ENCODE assay signal across 27 cellular contexts in the genomic region with DNA sequence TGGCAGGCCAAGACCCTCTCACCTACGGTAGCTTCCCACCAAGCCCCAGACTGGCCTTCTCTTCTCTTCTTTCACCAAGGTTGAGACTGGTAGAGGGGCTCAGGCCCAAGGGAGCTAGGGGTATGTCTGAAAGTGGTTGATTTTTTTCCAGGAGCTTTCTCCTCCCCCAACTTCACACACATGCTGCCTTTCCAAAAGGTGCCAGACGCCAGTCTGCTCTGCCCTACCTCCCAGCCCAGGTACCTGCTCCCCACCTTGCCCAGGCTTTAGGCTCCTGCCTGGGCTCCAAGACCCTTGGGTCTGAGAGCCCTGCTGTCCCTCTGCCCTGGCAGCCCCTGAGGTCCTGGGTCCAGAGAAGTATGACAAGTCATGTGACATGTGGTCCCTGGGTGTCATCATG. TPM values are rescaled to one million over a fixed set of nuclear protein-coding genes. Genes with fewer than 3 reads are reported as not detected.
DNase-seq lines count a peak whose midpoint lies in the region; ATAC-seq and TF ChIP-seq lines count a peak whose summit lies in the region.
"Had no signal": no experiment of that assay in that cellular context is flagged by ENCODE, and none has a peak within 500 bp of the region (broad histone marks: within the 10 kb centered on the region; RNA-seq: fewer than 3 reads in every experiment).

No MANE protein-coding gene starts in this region.

- no peak for TF ChIP-seq POLR2A in esophagus muscularis mucosa (IDR thresholded peaks at IDR 0.05; ENCODE audit: low read depth)

- H3K4me3 Mint-ChIP-seq in activated CD4-positive, alpha-beta memory T cell treated with anti-CD3 and anti-CD28 coated beads for 36 hours, result no peak overlapping the region
- H3K4me3 Mint-ChIP-seq in activated CD4-positive, alpha-beta memory T cell treated with anti-CD3 and anti-CD28 coated beads, Interleukin-2, amount 10 ng/mL, durations not matched to agents 7 days and 5 days, result no peak overlapping the region
- H3K4me3 Mint-ChIP-seq: CD8-positive, alpha-beta T cell had no signal

- no peaks in the 10 kb centered on the region for H3K9me3 Mint-ChIP-seq in activated CD4-positive, alpha-beta memory T cell treated with anti-CD3 and anti-CD28 coated beads for 36 hours
- H3K9me3 Mint-ChIP-seq in activated CD4-positive, alpha-beta memory T cell treated with anti-CD3 and anti-CD28 coated beads, Interleukin-2, amount 10 ng/mL, durations not matched to agents 7 days and 5 days, result no peaks in the 10 kb centered on the region
- H3K9me3 Mint-ChIP-seq: CD8-positive, alpha-beta T cell had no signal

- CTCF ChIA-PET in activated CD4-positive, alpha-beta memory T cell treated with anti-CD3 and anti-CD28 coated beads for 36 hours (lab: Charles Lee), result interaction anchor here (1.3 to 2.7 kb wide), 2 partner anchors 8 to 29 kb away, joined by 8 to 11 read pairs; a partner anchor contains a TSS
- CTCF ChIA-PET in activated CD4-positive, alpha-beta memory T cell treated with anti-CD3 and anti-CD28 coated beads, Interleukin-2, amount 10 ng/mL, durations not matched to agents 7 days and 5 days (lab: Charles Lee), result interaction anchor here (1.2 kb wide), 1 partner anchor 29 kb away, joined by 4 read pairs; no protein-coding TSS in a partner anchor

- H3K27me3 ChIP-seq in heart right ventricle (no peaks in the 10 kb centered on the region), dorsolateral prefrontal cortex (no peaks in the 10 kb centered on the region), stomach smooth muscle (ENCODE audit: control insufficient read depth in 1 of 2, insufficient read depth in 2 of 2, low read length in 2 of 2) (no peaks in the 10 kb centered on the region), esophagus muscularis mucosa (no peaks in the 10 kb centered on the region)
- H3K27me3 ChIP-seq: Peyer's patch had no signal

- TF ChIP-seq CTCF in heart right ventricle (IDR thresholded peaks at IDR 0.05) (no peak), dorsolateral prefrontal cortex (IDR thresholded peaks at IDR 0.05 in 54 of 56, conservative IDR thresholded peaks at IDR 0.05 in 2 of 56; ENCODE audit: low read depth in 1 of 56, partially characterized antibody in 56 of 56) (no peak), esophagus muscularis mucosa (IDR thresholded peaks at IDR 0.05) (no peak)

- H3K9me3 ChIP-seq in heart right ventricle (no peaks in the 10 kb centered on the region), stomach smooth muscle (ENCODE audit: control insufficient read depth in 2 of 2, low read length in 2 of 2) (no peaks in the 10 kb centered on the region), esophagus muscularis mucosa (no peaks in the 10 kb centered on the region)
- H3K9me3 ChIP-seq: HAP-1, Peyer's patch had no signal

- POLR2A ChIA-PET in activated CD4-positive, alpha-beta memory T cell treated with anti-CD3 and anti-CD28 coated beads for 36 hours (lab: Charles Lee), result no interaction called here
- POLR2A ChIA-PET in activated CD4-positive, alpha-beta memory T cell treated with anti-CD3 and anti-CD28 coated beads, Interleukin-2, amount 10 ng/mL, durations not matched to agents 7 days and 5 days (lab: Charles Lee), result interaction anchor here (1.5 kb wide), 1 partner anchor 59 kb away, joined by 3 read pairs; no protein-coding TSS in a partner anchor

- ATAC-seq in heart right ventricle (no peak), Right ventricle myocardium inferior (no peak)
- ATAC-seq: CD8-positive, alpha-beta T cell; HepG2 had no signal

- H3K27me3 Mint-ChIP-seq in activated CD4-positive, alpha-beta memory T cell treated with anti-CD3 and anti-CD28 coated beads for 36 hours, result no peaks in the 10 kb centered on the region
- no peaks in the 10 kb centered on the region for H3K27me3 Mint-ChIP-seq in activated CD4-positive, alpha-beta memory T cell treated with anti-CD3 and anti-CD28 coated beads, Interleukin-2, amount 10 ng/mL, durations not matched to agents 7 days and 5 days

- peaks cover 18% of the 10 kb centered on the region for H3K4me1 Mint-ChIP-seq in activated CD4-positive, alpha-beta memory T cell treated with anti-CD3 and anti-CD28 coated beads for 36 hours (ENCODE audit: low read depth)
- H3K4me1 Mint-ChIP-seq in activated CD4-positive, alpha-beta memory T cell treated with anti-CD3 and anti-CD28 coated beads, Interleukin-2, amount 10 ng/mL, durations not matched to agents 7 days and 5 days, result peaks cover 2% of the 10 kb centered on the region

- peak overlapping the region; percentile 28 for H3K27ac Mint-ChIP-seq in activated CD4-positive, alpha-beta memory T cell treated with anti-CD3 and anti-CD28 coated beads for 36 hours
- H3K27ac Mint-ChIP-seq in activated CD4-positive, alpha-beta memory T cell treated with anti-CD3 and anti-CD28 coated beads, Interleukin-2, amount 10 ng/mL, durations not matched to agents 7 days and 5 days, result no peak overlapping the region
- H3K27ac Mint-ChIP-seq: CD8-positive, alpha-beta T cell had no signal

- TF ChIP-seq EP300 in esophagus muscularis mucosa (IDR thresholded peaks at IDR 0.05), result no peak

- peaks cover 0 to 90% (median 30%) of the 10 kb centered on the region in 9 donors for H3K36me3 ChIP-seq in heart right ventricle
- peaks cover 17 to 36% of the 10 kb centered on the region in 2 donors for H3K36me3 ChIP-seq in stomach smooth muscle (ENCODE audit: control insufficient read depth in 2 of 2, insufficient read depth in 2 of 2, low read length in 2 of 2)
- H3K36me3 ChIP-seq in esophagus muscularis mucosa, result peaks cover 28 to 86% (median 69%) of the 10 kb centered on the region in 4 donors

- H3K4me3 ChIP-seq in heart right ventricle (no peak overlapping the region), dorsolateral prefrontal cortex (no peak overlapping the region), stomach smooth muscle (ENCODE audit: low read length in 2 of 2) (no peak overlapping the region), esophagus muscularis mucosa (no peak overlapping the region)
- H3K4me3 ChIP-seq: GM23248, HAP-1, Peyer's patch had no signal

- H3K36me3 Mint-ChIP-seq in activated CD4-positive, alpha-beta memory T cell treated with anti-CD3 and anti-CD28 coated beads for 36 hours, result peaks cover 56% of the 10 kb centered on the region
- H3K36me3 Mint-ChIP-seq in activated CD4-positive, alpha-beta memory T cell treated with anti-CD3 and anti-CD28 coated beads, Interleukin-2, amount 10 ng/mL, durations not matched to agents 7 days and 5 days (ENCODE audit: low read depth), result peaks cover 71% of the 10 kb centered on the region

- no peak overlapping the region for H3K9ac ChIP-seq in stomach smooth muscle (ENCODE audit: low read length in 2 of 2)
- H3K9ac ChIP-seq: GM23248 had no signal

- peaks cover 8 to 83% (median 56%) of the 10 kb centered on the region in 9 donors for H3K4me1 ChIP-seq in heart right ventricle
- peaks cover 45% of the 10 kb centered on the region for H3K4me1 ChIP-seq in stomach smooth muscle (ENCODE audit: control insufficient read depth, insufficient read depth, low read length)
- H3K4me1 ChIP-seq in esophagus muscularis mucosa, result peaks cover 16 to 49% (median 28%) of the 10 kb centered on the region in 4 donors
- H3K4me1 ChIP-seq: HAP-1, Peyer's patch had no signal

- no peak for DNase-seq in activated CD4-positive, alpha-beta memory T cell treated with anti-CD3 and anti-CD28 coated beads for 36 hours
- DNase-seq in activated CD4-positive, alpha-beta memory T cell treated with anti-CD3 and anti-CD28 coated beads, Interleukin-2, amount 10 ng/mL, durations not matched to agents 7 days and 5 days, result no peak
- DNase-seq in heart right ventricle (no peak), Right ventricle myocardium inferior (ENCODE audit: missing footprints) (no peak), dorsolateral prefrontal cortex (no peak), esophagus muscularis mucosa (ENCODE audit: extremely low spot score) (no peak)
- DNase-seq in activated CD4-positive, alpha-beta T cell treated with anti-CD3 and anti-CD28 coated beads, Interleukin-2, amount 50 U/mL, for 48 hours, result no peak
- DNase-seq: AML-193; C1 segment of cervical spinal cord; Calu3; CD8-positive, alpha-beta T cell; DMS153; GM23248; KBM-7; MM.1S; NCI-H1048; NCI-H1417 treated with DMSO at 0.1 percent for 48 hours; NCI-H187; NCI-H446; NCI-H526; Peyer's patch had no signal

- H3K27ac ChIP-seq in heart right ventricle (peak overlapping the region; percentile 44 to 89 (median 80)), dorsolateral prefrontal cortex (peak overlapping the region in 53 of 59 donors; percentile 15 to 95 (median 74)), stomach smooth muscle (ENCODE audit: low read length) (peak overlapping the region; percentile 55), esophagus muscularis mucosa (replicated peaks in 1 of 4) (no peak overlapping the region)
- H3K27ac ChIP-seq: 22Rv1, GM23248, HL-60, Peyer's patch had no signal

- WGBS in heart right ventricle, 2 donors, result 59 to 64% methylated on average over 2 of the region's 2 CpGs
- WGBS in esophagus muscularis mucosa, result 92% methylated on average over 2 of the region's 2 CpGs

- intact Hi-C loops in activated CD4-positive, alpha-beta memory T cell treated with anti-CD3 and anti-CD28 coated beads for 36 hours (cut with micrococcal nuclease), result no loop called here
- intact Hi-C loops in heart right ventricle (cut with DNase I) (no loop called here), Right ventricle myocardium inferior (cut with DNase I) (no loop called here), dorsolateral prefrontal cortex (cut with DNase I) (no loop called here), esophagus muscularis mucosa (cut with DNase I) (no loop called here)

RNA-seq across cellular contexts. Expression of a gene that starts 28.4 kb away (rescaled TPM):
- 100 to 1,000 TPM; 186 to 187 TPM for total RNA-seq in activated CD4-positive, alpha-beta memory T cell treated with anti-CD3 and anti-CD28 coated beads for 36 hours
- total RNA-seq in activated CD4-positive, alpha-beta memory T cell treated with anti-CD3 and anti-CD28 coated beads, Interleukin-2, amount 10 ng/mL, durations not matched to agents 7 days and 5 days, result 100 to 1,000 TPM; 146 to 157 TPM
- total RNA-seq in heart right ventricle (100 to 1,000 TPM; 278 to 496 (median 334) TPM), Right ventricle myocardium inferior (412 TPM), dorsolateral prefrontal cortex (10 to 100 TPM in 107 of 120 experiments, 1 to 10 TPM in 13; 6.3 to 30.7 (median 13.1) TPM), esophagus muscularis mucosa (10 to 100 TPM; 20.8 to 31.3 (median 27.2) TPM)
- 100 to 1,000 TPM; 134 to 225 TPM for polyA plus RNA-seq in heart right ventricle

RNA-seq across cellular contexts. Expression of a gene that starts 29.3 kb away (rescaled TPM):
- 1 to 10 TPM; 2.7 to 2.9 TPM for total RNA-seq in activated CD4-positive, alpha-beta memory T cell treated with anti-CD3 and anti-CD28 coated beads for 36 hours
- 1 to 10 TPM; 1.6 to 1.7 TPM for total RNA-seq in activated CD4-positive, alpha-beta memory T cell treated with anti-CD3 and anti-CD28 coated beads, Interleukin-2, amount 10 ng/mL, durations not matched to agents 7 days and 5 days
- total RNA-seq in heart right ventricle (1 to 10 TPM; 4.3 to 6.6 (median 4.7) TPM), Right ventricle myocardium inferior (3.9 TPM), dorsolateral prefrontal cortex (100 to 1,000 TPM in 74 of 120 experiments, 10 to 100 TPM in 46; 58.3 to 141 (median 105) TPM), esophagus muscularis mucosa (10 to 100 TPM in 1 of 4 donors, 1 to 10 TPM in 3; 5.4 to 10.6 (median 7.2) TPM)
- 1 to 10 TPM; 1.2 to 5.0 TPM for polyA plus RNA-seq in heart right ventricle
- total RNA-seq: HepG2, OCI-LY7 had no signal
- polyA plus RNA-seq: HepG2 had no signal

RNA-seq across cellular contexts. Expression of a gene that starts 33.8 kb away (rescaled TPM):
- 100 to 1,000 TPM; 319 TPM for total RNA-seq in activated CD4-positive, alpha-beta memory T cell treated with anti-CD3 and anti-CD28 coated beads for 36 hours
- total RNA-seq in activated CD4-positive, alpha-beta memory T cell treated with anti-CD3 and anti-CD28 coated beads, Interleukin-2, amount 10 ng/mL, durations not matched to agents 7 days and 5 days, result 100 to 1,000 TPM; 328 to 335 TPM
- total RNA-seq in heart right ventricle (100 to 1,000 TPM in 1 of 10 donors, 10 to 100 TPM in 6, 1 to 10 TPM in 3; 5.4 to 131 (median 24.0) TPM), Right ventricle myocardium inferior (13.2 TPM), dorsolateral prefrontal cortex (1 to 10 TPM in 67 of 120 experiments, under 1 TPM in 53; 0.15 to 7.8 (median 1.1) TPM), esophagus muscularis mucosa (10 to 100 TPM in 1 of 4 donors, 1 to 10 TPM in 3; 1.7 to 26.7 (median 4.4) TPM)
- polyA plus RNA-seq in heart right ventricle, result 10 to 100 TPM in 1 of 2 donors, 1 to 10 TPM in 1; 8.9 to 21.1 TPM
- total RNA-seq: OCI-LY7 had no signal

Comparison
In these comparisons a context has a peak if more than half of its experiments do, and no peak if none do; other contexts are left out.
1. H3K27ac ChIP-seq: peak in heart right ventricle (10 of 10), dorsolateral prefrontal cortex (53 of 59) and stomach smooth muscle (single experiment); none in esophagus muscularis mucosa (0 of 4).
2. RNA of a gene that starts 28.4 kb away (total RNA-seq): 412 TPM in Right ventricle myocardium inferior (single experiment), 278 to 496 TPM in heart right ventricle, 186 to 187 TPM in activated CD4-positive, alpha-beta memory T cell treated with anti-CD3 and anti-CD28 coated beads for 36 hours and 146 to 157 TPM in activated CD4-positive, alpha-beta memory T cell treated with anti-CD3 and anti-CD28 coated beads, Interleukin-2, amount 10 ng/mL, durations not matched to agents 7 days and 5 days; 20.8 to 31.3 TPM in esophagus muscularis mucosa and 6.3 to 30.7 TPM in dorsolateral prefrontal cortex; every median in the first group is over 4 times any median in the second.
3. RNA of a gene that starts 29.3 kb away (total RNA-seq): 58.3 to 141 TPM in dorsolateral prefrontal cortex; 5.4 to 10.6 TPM in esophagus muscularis mucosa, 4.3 to 6.6 TPM in heart right ventricle, 3.9 TPM in Right ventricle myocardium inferior (single experiment), 2.7 to 2.9 TPM in activated CD4-positive, alpha-beta memory T cell treated with anti-CD3 and anti-CD28 coated beads for 36 hours and 1.6 to 1.7 TPM in activated CD4-positive, alpha-beta memory T cell treated with anti-CD3 and anti-CD28 coated beads, Interleukin-2, amount 10 ng/mL, durations not matched to agents 7 days and 5 days; every median in the first group is over 4 times any median in the second.